Comparison of ENCODE assay signal across 9 cellular contexts in the genomic region with DNA sequence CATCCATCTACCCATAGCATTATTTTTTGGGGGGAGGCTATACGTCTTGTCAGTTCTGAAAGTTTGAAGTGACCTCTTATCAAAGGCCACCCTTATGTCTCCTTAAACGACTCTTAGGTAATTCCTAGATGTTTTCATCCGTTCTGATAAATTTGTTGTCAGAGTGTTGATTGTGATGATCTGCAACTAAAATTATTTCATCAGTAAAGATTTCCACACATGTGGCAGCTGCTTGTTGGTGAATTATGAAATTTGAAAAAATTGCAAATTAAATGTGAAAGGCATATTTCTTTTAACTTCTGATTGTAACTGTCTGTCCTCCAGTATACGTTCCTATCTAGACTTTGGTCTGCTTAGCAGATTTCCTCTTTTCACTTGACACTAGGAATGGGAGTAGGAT. TPM values are rescaled to one million over a fixed set of nuclear protein-coding genes. Genes with fewer than 3 reads are reported as not detected.
DNase-seq lines count a peak whose midpoint lies in the region; ATAC-seq and TF ChIP-seq lines count a peak whose summit lies in the region.
"Had no signal": no experiment of that assay in that cellular context is flagged by ENCODE, and none has a peak within 500 bp of the region (broad histone marks: within the 10 kb centered on the region; RNA-seq: fewer than 3 reads in every experiment).

No MANE protein-coding gene starts in this region.

- H3K36me3 Mint-ChIP-seq in memory B cell, result peaks cover 2% of the 10 kb centered on the region

- H3K27ac ChIP-seq in right cardiac atrium (ENCODE audit: low read length) (no peak overlapping the region), vagina (no peak overlapping the region)

- DNase-seq in right cardiac atrium (no peak), left cardiac atrium (no peak), adipocyte (ENCODE audit: low read depth) (peak; percentile 29), memory B cell (ENCODE audit: low spot score in 2 of 2) (no peak), vagina (ENCODE audit: extremely low spot score in 2 of 2) (no peak), NCI-H2227 treated with DMSO at 0.1 percent for 48 hours (lab: John Stamatoyannopoulos, UW) (no peak), epidermal melanocyte (ENCODE audit: insufficient read length, low spot score) (no peak)
- DNase-seq in activated effector memory CD4-positive, alpha-beta T cell treated with anti-CD3 and anti-CD28 coated beads, Interleukin-2, amount 50 U/mL, for 16 hours, result no peak

- H3K9ac ChIP-seq in adipocyte (ENCODE audit: low read length), result peak overlapping the region; percentile 97

- H3K4me1 Mint-ChIP-seq in memory B cell, result peaks cover 31% of the 10 kb centered on the region

- intact Hi-C loops in right cardiac atrium (cut with DNase I), result no loop called here
- intact Hi-C loops in left cardiac atrium (cut with DNase I), result no loop called here
- intact Hi-C loops in vagina (cut with DNase I), result no loop called here

- no peaks in the 10 kb centered on the region for H3K9me3 ChIP-seq in right cardiac atrium (ENCODE audit: control insufficient read depth, low read length)
- H3K9me3 ChIP-seq in adipocyte (ENCODE audit: control insufficient read depth, low read length), result no peaks in the 10 kb centered on the region
- no peaks in the 10 kb centered on the region for H3K9me3 ChIP-seq in vagina
- H3K9me3 ChIP-seq: right atrium auricular region had no signal

- no peaks in the 10 kb centered on the region for H3K27me3 Mint-ChIP-seq in memory B cell

- TF ChIP-seq POLR2A in vagina (IDR thresholded peaks at IDR 0.05), result no peak

- WGBS in right cardiac atrium, result 17% methylated on average over 4 of the region's 4 CpGs

- H3K27me3 ChIP-seq in right cardiac atrium (ENCODE audit: control insufficient read depth, insufficient read depth), result no peaks in the 10 kb centered on the region
- no peaks in the 10 kb centered on the region for H3K27me3 ChIP-seq in adipocyte (replicated peaks; ENCODE audit: control insufficient read depth, insufficient read depth, low read length)
- H3K27me3 ChIP-seq in vagina, result no peaks in the 10 kb centered on the region
- H3K27me3 ChIP-seq: right atrium auricular region had no signal

- no peaks in the 10 kb centered on the region for H3K9me3 Mint-ChIP-seq in memory B cell

- H3K4me1 ChIP-seq in right cardiac atrium (ENCODE audit: control insufficient read depth, insufficient read depth, low read length), result peaks cover 6% of the 10 kb centered on the region
- peaks cover 24% of the 10 kb centered on the region for H3K4me1 ChIP-seq in adipocyte (ENCODE audit: control insufficient read depth, insufficient read depth, low read length)
- peaks cover 41% of the 10 kb centered on the region for H3K4me1 ChIP-seq in vagina

- H3K4me3 ChIP-seq in right cardiac atrium (ENCODE audit: low read length) (peak overlapping the region; percentile 88), adipocyte (ENCODE audit: low read length) (peak overlapping the region; percentile 99), vagina (peak overlapping the region; percentile 81 to 99)

- H3K27ac Mint-ChIP-seq in memory B cell, result peak overlapping the region; percentile 94

- no peak for TF ChIP-seq CTCF in vagina (IDR thresholded peaks at IDR 0.05)

- peak overlapping the region; percentile 91 for H3K4me3 Mint-ChIP-seq in memory B cell

- no peaks in the 10 kb centered on the region for H3K36me3 ChIP-seq in adipocyte (ENCODE audit: control insufficient read depth, insufficient read depth, low read length, severe bottlenecking)
- H3K36me3 ChIP-seq in vagina, result no peaks in the 10 kb centered on the region
- H3K36me3 ChIP-seq: right atrium auricular region had no signal

- ATAC-seq in right cardiac atrium (no peak), left cardiac atrium (no peak), memory B cell (ENCODE audit: low read depth) (no peak)

RNA-seq across cellular contexts. Expression of a gene that starts 1.4 kb away (rescaled TPM):
- 10 to 100 TPM; 36.4 to 52.0 (median 42.8) TPM for total RNA-seq in right cardiac atrium
- 28.1 TPM for polyA plus RNA-seq in right cardiac atrium
- 10 to 100 TPM; 50.3 to 53.1 TPM for total RNA-seq in left cardiac atrium
- total RNA-seq in vagina, result 54.0 TPM
